2 cellular contexts compared by ENCODE assay signal in the genomic region with DNA sequence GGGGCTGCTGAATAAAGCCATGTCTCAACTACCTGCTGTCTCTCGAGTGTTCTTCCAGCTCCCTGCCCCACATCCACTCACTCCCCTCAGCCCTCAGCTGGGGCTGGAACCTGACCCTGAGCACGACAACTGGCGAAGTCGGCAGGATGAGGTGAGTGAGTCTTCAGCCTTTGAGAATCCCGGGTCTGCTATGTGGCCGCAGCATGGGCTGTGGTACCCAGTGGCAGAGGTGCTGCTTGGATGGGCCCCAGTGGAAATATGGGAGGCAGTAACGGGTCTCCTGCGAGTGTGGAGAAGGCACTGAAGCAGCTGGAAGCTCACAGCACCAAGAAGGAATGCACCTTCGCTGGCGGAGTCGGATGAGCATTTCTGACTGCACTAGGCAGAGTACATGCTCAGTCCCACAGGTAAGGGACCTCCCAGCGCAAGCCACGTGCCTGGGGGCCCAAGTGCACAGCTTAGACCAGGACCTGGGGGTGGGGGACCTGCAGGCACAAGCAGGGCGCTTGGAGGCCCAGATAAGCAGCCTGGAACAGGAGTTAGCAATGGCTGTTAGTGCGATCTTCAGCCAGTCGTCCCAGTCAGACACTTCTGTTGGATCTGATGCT.
TF ChIP-seq lines count a peak whose summit lies in the region.

No MANE protein-coding gene starts in this region.

TF ChIP-seq in A549, 52 proteins besides CTCF, POLR2A, EP300 and RAD21:
- no peak for TF ChIP-seq NPAS2 (CRISPR knock-in tag; IDR thresholded peaks at IDR 0.05; ENCODE audit: borderline replicate concordance)
- TF ChIP-seq, protein P1, sequence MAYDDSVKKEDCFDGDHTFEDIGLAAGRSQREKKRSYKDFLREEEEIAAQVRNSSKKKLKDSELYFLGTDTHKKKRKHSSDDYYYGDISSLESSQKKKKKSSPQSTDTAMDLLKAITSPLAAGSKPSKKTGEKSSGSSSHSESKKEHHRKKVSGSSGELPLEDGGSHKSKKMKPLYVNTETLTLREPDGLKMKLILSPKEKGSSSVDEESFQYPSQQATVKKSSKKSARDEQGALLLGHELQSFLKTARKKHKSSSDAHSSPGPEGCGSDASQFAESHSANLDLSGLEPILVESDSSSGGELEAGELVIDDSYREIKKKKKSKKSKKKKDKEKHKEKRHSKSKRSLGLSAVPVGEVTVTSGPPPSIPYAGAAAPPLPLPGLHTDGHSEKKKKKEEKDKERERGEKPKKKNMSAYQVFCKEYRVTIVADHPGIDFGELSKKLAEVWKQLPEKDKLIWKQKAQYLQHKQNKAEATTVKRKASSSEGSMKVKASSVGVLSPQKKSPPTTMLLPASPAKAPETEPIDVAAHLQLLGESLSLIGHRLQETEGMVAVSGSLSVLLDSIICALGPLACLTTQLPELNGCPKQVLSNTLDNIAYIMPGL (CRISPR knock-in tag; IDR thresholded peaks at IDR 0.05; ENCODE audit: borderline replicate concordance): no peak
- no peak for TF ChIP-seq HOXB5 (CRISPR knock-in tag; IDR thresholded peaks at IDR 0.05)
- no peak for TF ChIP-seq ESRRA (IDR thresholded peaks at IDR 0.05; ENCODE audit: borderline replicate concordance, low read length)
- TF ChIP-seq, protein P2, sequence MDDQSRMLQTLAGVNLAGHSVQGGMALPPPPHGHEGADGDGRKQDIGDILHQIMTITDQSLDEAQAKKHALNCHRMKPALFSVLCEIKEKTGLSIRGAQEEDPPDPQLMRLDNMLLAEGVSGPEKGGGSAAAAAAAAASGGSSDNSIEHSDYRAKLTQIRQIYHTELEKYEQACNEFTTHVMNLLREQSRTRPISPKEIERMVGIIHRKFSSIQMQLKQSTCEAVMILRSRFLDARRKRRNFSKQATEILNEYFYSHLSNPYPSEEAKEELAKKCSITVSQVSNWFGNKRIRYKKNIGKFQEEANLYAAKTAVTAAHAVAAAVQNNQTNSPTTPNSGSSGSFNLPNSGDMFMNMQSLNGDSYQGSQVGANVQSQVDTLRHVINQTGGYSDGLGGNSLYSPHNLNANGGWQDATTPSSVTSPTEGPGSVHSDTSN (IDR thresholded peaks at IDR 0.05): no peak
- TF ChIP-seq KDM5A (IDR thresholded peaks at IDR 0.05): no peak
- TF ChIP-seq POLR2AphosphoS2 (conservative IDR thresholded peaks at IDR 0.05; ENCODE audit: low read length): no peak
- TF ChIP-seq FOSL2 (IDR thresholded peaks at IDR 0.05): no peak
- no peak for TF ChIP-seq FOSL2 (CRISPR knock-in tag; IDR thresholded peaks at IDR 0.05)
- TF ChIP-seq BHLHE40 (IDR thresholded peaks at IDR 0.05; ENCODE audit: low read depth, low read length): no peak
- TF ChIP-seq SMC3 (IDR thresholded peaks at IDR 0.05): no peak
- no peak for TF ChIP-seq HDAC2 (IDR thresholded peaks at IDR 0.05)
- no peak for TF ChIP-seq ATOH8 (CRISPR knock-in tag; IDR thresholded peaks at IDR 0.05; ENCODE audit: low read depth)
- TF ChIP-seq ZNF302 (CRISPR knock-in tag; IDR thresholded peaks at IDR 0.05): no peak
- no peak for TF ChIP-seq ZSCAN20 (CRISPR knock-in tag; IDR thresholded peaks at IDR 0.05)
- TF ChIP-seq FOSB (CRISPR knock-in tag; IDR thresholded peaks at IDR 0.05): no peak
- TF ChIP-seq CBX8 (IDR thresholded peaks at IDR 0.05): no peak
- no peak for TF ChIP-seq MAZ (IDR thresholded peaks at IDR 0.05; ENCODE audit: borderline replicate concordance, low read depth, low read length)
- no peak for TF ChIP-seq FOXS1 (CRISPR knock-in tag; IDR thresholded peaks at IDR 0.05)

TF ChIP-seq in IMR-90, 13 proteins besides CTCF, POLR2A, EP300 and RAD21:
- no peak for TF ChIP-seq NFE2L2 (IDR thresholded peaks at IDR 0.05; ENCODE audit: low read depth, low read length)
- TF ChIP-seq FOS (IDR thresholded peaks at IDR 0.05; ENCODE audit: low read depth, low read length): no peak
TF ChIP-seq in IMR-90: peak in this region for 0.
